ENCODE assay signal across 10 cellular contexts in genomic region chr6:3911614-3912336, GRCh38.
DNase-seq lines count a peak whose midpoint lies in the region; ATAC-seq and TF ChIP-seq lines count a peak whose summit lies in the region.
"Had no signal": no experiment of that assay in that cellular context is flagged by ENCODE, and none has a peak within 500 bp of the region (broad histone marks: within the 10 kb centered on the region; RNA-seq: fewer than 3 reads in every experiment).

No MANE protein-coding gene starts in this region.

- H3K36me3 Mint-ChIP-seq in chondrocyte (ENCODE audit: low read depth) = no peaks in the 10 kb centered on the region
- H3K36me3 Mint-ChIP-seq in activated T-helper 17 cell treated with anti-CD3 and anti-CD28 coated beads, Interleukin-2, amount 50 U/mL, for 72 hours (ENCODE audit: low read depth) = no peaks in the 10 kb centered on the region

- H3K27me3 Mint-ChIP-seq in chondrocyte (ENCODE audit: low read depth) = no peaks in the 10 kb centered on the region
- H3K27me3 Mint-ChIP-seq in activated T-helper 17 cell treated with anti-CD3 and anti-CD28 coated beads, Interleukin-2, amount 50 U/mL, for 72 hours = peaks cover 2% of the 10 kb centered on the region

- H3K27ac ChIP-seq in right lobe of liver = peak overlapping the region; percentile 75 to 94 (median 88)
- peak overlapping the region; percentile 45 for H3K27ac ChIP-seq in upper lobe of right lung

- H3K4me1 Mint-ChIP-seq in chondrocyte (ENCODE audit: low read depth) = peaks cover 90% of the 10 kb centered on the region
- H3K4me1 Mint-ChIP-seq in activated T-helper 17 cell treated with anti-CD3 and anti-CD28 coated beads, Interleukin-2, amount 50 U/mL, for 72 hours = peaks cover 21% of the 10 kb centered on the region

- no peaks in the 10 kb centered on the region for H3K36me3 ChIP-seq in right lobe of liver
- H3K36me3 ChIP-seq in upper lobe of right lung = no peaks in the 10 kb centered on the region
- H3K36me3 ChIP-seq: Peyer's patch had no signal

- H3K27me3 ChIP-seq in right lobe of liver (no peaks in the 10 kb centered on the region), upper lobe of right lung (no peaks in the 10 kb centered on the region)
- H3K27me3 ChIP-seq: Peyer's patch had no signal

- no peak for TF ChIP-seq POLR2A in right lobe of liver (IDR thresholded peaks at IDR 0.05)

- H3K27ac Mint-ChIP-seq in chondrocyte (ENCODE audit: unreplicated experiment) = peak overlapping the region; percentile 93
- no peak overlapping the region for H3K27ac Mint-ChIP-seq in activated T-helper 17 cell treated with anti-CD3 and anti-CD28 coated beads, Interleukin-2, amount 50 U/mL, for 72 hours
- H3K27ac Mint-ChIP-seq: dendritic cell treated with granulocyte-macrophage colony-stimulating factor and Interleukin-4, amounts not matched to agents 40 ng/mL and 50 ng/mL, for 4 days had no signal

- H3K9me3 ChIP-seq in right lobe of liver (no peaks in the 10 kb centered on the region), upper lobe of right lung (no peaks in the 10 kb centered on the region)
- H3K9me3 ChIP-seq: Peyer's patch had no signal

- peaks cover 12% of the 10 kb centered on the region for H3K9me3 Mint-ChIP-seq in chondrocyte (ENCODE audit: low read depth)
- no peaks in the 10 kb centered on the region for H3K9me3 Mint-ChIP-seq in activated T-helper 17 cell treated with anti-CD3 and anti-CD28 coated beads, Interleukin-2, amount 50 U/mL, for 72 hours
- H3K9me3 Mint-ChIP-seq: dendritic cell treated with granulocyte-macrophage colony-stimulating factor and Interleukin-4, amounts not matched to agents 40 ng/mL and 50 ng/mL, for 4 days had no signal

- intact Hi-C loops in right lobe of liver (cut with DNase I) = no loop called here
- intact Hi-C loops in upper lobe of right lung (cut with DNase I) = no loop called here

- H3K4me1 ChIP-seq in right lobe of liver (peaks cover 0 to 48% (median 19%) of the 10 kb centered on the region in 4 donors), upper lobe of right lung (peaks cover 26% of the 10 kb centered on the region)

- TF ChIP-seq CTCF in chondrocyte (IDR thresholded peaks at IDR 0.05) (no peak), right lobe of liver (IDR thresholded peaks at IDR 0.05) (no peak), upper lobe of right lung (IDR thresholded peaks at IDR 0.05) (no peak)

- ATAC-seq in right lobe of liver (peak in 2 of 4 donors; percentile 9 to 73), upper lobe of right lung (peak; percentile 33)
- ATAC-seq in activated T-helper 17 cell treated with anti-CD3 and anti-CD28 coated beads, Interleukin-2, amount 50 U/mL, for 72 hours (replicated peaks) = no peak

- WGBS in right lobe of liver (ENCODE audit: insufficient coverage, low coverage, low lambda C conversion rate, missing lambda C conversion rate) = 33% methylated on average over 8 of the region's 8 CpGs

- peak overlapping the region; percentile 68 for H3K4me3 Mint-ChIP-seq in chondrocyte (ENCODE audit: unreplicated experiment)
- H3K4me3 Mint-ChIP-seq in activated T-helper 17 cell treated with anti-CD3 and anti-CD28 coated beads, Interleukin-2, amount 50 U/mL, for 72 hours = no peak overlapping the region
- H3K4me3 Mint-ChIP-seq: dendritic cell treated with granulocyte-macrophage colony-stimulating factor and Interleukin-4, amounts not matched to agents 40 ng/mL and 50 ng/mL, for 4 days had no signal

- DNase-seq in NCI-H1092 treated with DMSO at 0.1 percent for 48 hours (lab: John Stamatoyannopoulos, UW) = peak; percentile 1
- DNase-seq in NCI-H1092 (lab: John Stamatoyannopoulos, UW) = no peak
- DNase-seq in chondrocyte (ENCODE audit: low spot score) = no peak
- DNase-seq in right lobe of liver = peak in 1 of 3 donors; percentile 72
- no peak for DNase-seq in upper lobe of right lung
- DNase-seq in CD1c-positive myeloid dendritic cell (ENCODE audit: extremely low spot score) = no peak
- DNase-seq in stimulated activated CD4-positive, alpha-beta T cell treated with anti-CD3 and anti-CD28 coated beads, Interleukin-4, amount 100 ng/mL, for 24 hours = no peak

- H3K4me3 ChIP-seq in right lobe of liver (no peak overlapping the region), upper lobe of right lung (no peak overlapping the region)
- H3K4me3 ChIP-seq: Peyer's patch had no signal
